10 cellular contexts compared by ENCODE assay signal in genomic region chr2:45813003-45813601, GRCh38.
DNase-seq lines count a peak whose midpoint lies in the region; ATAC-seq and TF ChIP-seq lines count a peak whose summit lies in the region.
"Had no signal": no experiment of that assay in that cellular context is flagged by ENCODE, and none has a peak within 500 bp of the region (broad histone marks: within the 10 kb centered on the region; RNA-seq: fewer than 3 reads in every experiment).

No MANE protein-coding gene starts in this region.

- H3K4me1 Mint-ChIP-seq in activated T-helper 17 cell treated with anti-CD3 and anti-CD28 coated beads, Interleukin-2, amount 50 U/mL, for 72 hours = no peaks in the 10 kb centered on the region

- TF ChIP-seq CTCF in HCT116 (IDR thresholded peaks at IDR 0.05 in 2 of 3, conservative IDR thresholded peaks at IDR 0.05 in 1 of 3; ENCODE audit: borderline replicate concordance in 1 of 3, insufficient read depth in 1 of 3, low read depth in 2 of 3, low read length in 2 of 3) = no peak
- TF ChIP-seq CTCF in foreskin fibroblast (IDR thresholded peaks at IDR 0.05; ENCODE audit: low read depth, low read length) = no peak

- H3K9me3 ChIP-seq in HCT116 (ENCODE audit: control insufficient read depth in 1 of 2, insufficient read depth in 1 of 2, low read depth in 1 of 2, low read length in 2 of 2) = no peaks in the 10 kb centered on the region

- CTCF ChIA-PET in HCT116 (lab: Charles Lee) = no interaction called here

- H3K4me2 ChIP-seq in HCT116 (ENCODE audit: low read length) = peak overlapping the region; percentile 15; the same call in 1 of the 2 replicates

- RAD21 ChIA-PET in HCT116 (lab: Charles Lee; ENCODE audit: low non-redundant PET in 1 of 2, low total read pairs in 2 of 2, uncharacterized antibody in 2 of 2, unreplicated experiment in 2 of 2) = no interaction called here

- no peaks in the 10 kb centered on the region for H3K27me3 Mint-ChIP-seq in activated T-helper 17 cell treated with anti-CD3 and anti-CD28 coated beads, Interleukin-2, amount 50 U/mL, for 72 hours

- 0 out of 2 replicates have a peak, but pooled peaks cover 4% of the 10 kb centered on the region for H3K79me2 ChIP-seq in HCT116 (ENCODE audit: insufficient read depth, low read length)

- no peak overlapping the region for H3K4me3 Mint-ChIP-seq in activated T-helper 17 cell treated with anti-CD3 and anti-CD28 coated beads, Interleukin-2, amount 50 U/mL, for 72 hours

- POLR2A ChIA-PET in HCT116 (lab: Charles Lee) = no interaction called here

- no peak overlapping the region for H3K4me3 ChIP-seq in HCT116 (replicated peaks in 1 of 2; ENCODE audit: low read depth in 1 of 2, low read length in 2 of 2)
- no peak overlapping the region for H3K4me3 ChIP-seq in foreskin fibroblast (ENCODE audit: low read depth in 1 of 2, low read length in 2 of 2)

- no peaks in the 10 kb centered on the region for H3K9me2 ChIP-seq in HCT116 (ENCODE audit: insufficient read depth)

- DNase-seq in HCT116 (ENCODE audit: low read depth, low spot score) = no peak
- peak; percentile 69 for DNase-seq in NCI-H69 (lab: John Stamatoyannopoulos, UW)
- peak; percentile 38 to 60 for DNase-seq in foreskin fibroblast
- DNase-seq in pulmonary artery endothelial cell (ENCODE audit: low read depth, low spot score) = peak; percentile 92
- no peak for DNase-seq in COR-L47 (lab: John Stamatoyannopoulos, UW)
- no peak for DNase-seq in 8988T
- DNase-seq: NCI-H1048, T-helper 1 cell had no signal

- TF ChIP-seq RAD21 in HCT116 (IDR thresholded peaks at IDR 0.05; ENCODE audit: low read depth) = no peak

- no peak overlapping the region for H3K27ac Mint-ChIP-seq in activated T-helper 17 cell treated with anti-CD3 and anti-CD28 coated beads, Interleukin-2, amount 50 U/mL, for 72 hours

- H3K27me3 ChIP-seq in HCT116 (ENCODE audit: insufficient read depth, low read length) = no peaks in the 10 kb centered on the region

- H4K20me1 ChIP-seq in HCT116 (ENCODE audit: insufficient read depth) = no peaks in the 10 kb centered on the region

- no peaks in the 10 kb centered on the region for H3K9me3 Mint-ChIP-seq in activated T-helper 17 cell treated with anti-CD3 and anti-CD28 coated beads, Interleukin-2, amount 50 U/mL, for 72 hours

- ATAC-seq in HCT116 (no peak), GM18505 (IDR thresholded peaks at IDR 0.05; ENCODE audit: unreplicated experiment) (no peak)
- ATAC-seq in activated T-helper 17 cell treated with anti-CD3 and anti-CD28 coated beads, Interleukin-2, amount 50 U/mL, for 72 hours (replicated peaks) = no peak

- no peak overlapping the region for H3K9ac ChIP-seq in HCT116 (ENCODE audit: low read length)

- peaks cover 0 to 20% of the 10 kb centered on the region in 2 experiments; a peak in 1 of 4 replicates for H3K4me1 ChIP-seq in HCT116 (ENCODE audit: control insufficient read depth in 1 of 2, insufficient read depth in 2 of 2, low read length in 2 of 2)

- no peak overlapping the region for H2AFZ ChIP-seq in HCT116 (ENCODE audit: low read depth, low read length, poor library complexity, severe bottlenecking)

- TF ChIP-seq POLR2A in HCT116 (IDR thresholded peaks at IDR 0.05; ENCODE audit: borderline replicate concordance, extremely low read depth, insufficient read depth, insufficient read length) = no peak
- no peak for TF ChIP-seq POLR2A in GM18505 (IDR thresholded peaks at IDR 0.05; ENCODE audit: borderline replicate concordance, extremely low read depth, insufficient read depth, insufficient read length)

- no TSS peak for BruUV-seq in HCT116 (replicated peaks; lab: Mats Ljungman, UMichigan)

- intact Hi-C loops in HCT116 (cut with micrococcal nuclease) = no loop called here

- no peak overlapping the region for H3K27ac ChIP-seq in HCT116 (ENCODE audit: low read depth, low read length)

- H3K36me3 Mint-ChIP-seq in activated T-helper 17 cell treated with anti-CD3 and anti-CD28 coated beads, Interleukin-2, amount 50 U/mL, for 72 hours (ENCODE audit: low read depth) = no peaks in the 10 kb centered on the region

- H3K36me3 ChIP-seq in HCT116 (ENCODE audit: control insufficient read depth in 1 of 2, insufficient read depth in 2 of 2, low read length in 2 of 2) = no peaks in the 10 kb centered on the region

TF ChIP-seq in HCT116, 20 proteins besides CTCF, POLR2A, EP300 and RAD21:
- no peak for TF ChIP-seq ZBTB33 (IDR thresholded peaks at IDR 0.05; ENCODE audit: extremely low read depth, insufficient replicate concordance, low read length)
- no peak for TF ChIP-seq FOSL1 (IDR thresholded peaks at IDR 0.05; ENCODE audit: low read depth)
- TF ChIP-seq ZNF274 (IDR thresholded peaks at IDR 0.05; ENCODE audit: low read depth, low read length) = no peak
- no peak for TF ChIP-seq REST (IDR thresholded peaks at IDR 0.05; ENCODE audit: low read depth)
- TF ChIP-seq SIN3A (IDR thresholded peaks at IDR 0.05; ENCODE audit: low read depth) = no peak
- no peak for TF ChIP-seq EZH2phosphoT487 (IDR thresholded peaks at IDR 0.05; ENCODE audit: borderline replicate concordance)
- no peak for TF ChIP-seq MAX (IDR thresholded peaks at IDR 0.05)

Comparison
In these comparisons a context has a peak if more than half of its experiments do, and no peak if none do; other contexts are left out.
1. DNase-seq: peak in NCI-H69 (single experiment), foreskin fibroblast (2 of 2) and pulmonary artery endothelial cell (single experiment); none in HCT116 (single experiment), COR-L47 (single experiment) and 8988T (single experiment).